1 cellular context compared by ENCODE assay signal in genomic region chr14:93332032-93332852, GRCh38.
A peak's percentile ranks its signal among the peaks of the same experiment; 100 is the strongest.
TF ChIP-seq lines count a peak whose summit lies in the region.

No MANE protein-coding gene starts in this region.

TF ChIP-seq in HEK293, 187 proteins besides CTCF, POLR2A, EP300 and RAD21 (continued from another document and continues in another):
- TF ChIP-seq ZBTB26 (tag by site-specific recombination; optimal IDR thresholded peaks at IDR 0.05), result peak; percentile 83
- no peak for TF ChIP-seq YY1 (tag by site-specific recombination; IDR thresholded peaks at IDR 0.05)
- TF ChIP-seq ZNF843 (tag by site-specific recombination; IDR thresholded peaks at IDR 0.05), result no peak
- no peak for TF ChIP-seq ZNF544 (tag by site-specific recombination; IDR thresholded peaks at IDR 0.05)
- no peak for TF ChIP-seq ZNF155 (tag by site-specific recombination; IDR thresholded peaks at IDR 0.05)
- TF ChIP-seq KLF1 (tag by site-specific recombination; IDR thresholded peaks at IDR 0.05), result no peak
- no peak for TF ChIP-seq ZNF423 (tag by site-specific recombination; IDR thresholded peaks at IDR 0.05)
- no peak for TF ChIP-seq ELK4 (IDR thresholded peaks at IDR 0.05; ENCODE audit: borderline replicate concordance, low read depth, low read length)
- no peak for TF ChIP-seq ZNF211 (tag by site-specific recombination; IDR thresholded peaks at IDR 0.05; ENCODE audit: low read depth)
- TF ChIP-seq MYNN (tag by site-specific recombination; IDR thresholded peaks at IDR 0.05; ENCODE audit: borderline replicate concordance), result no peak
- no peak for TF ChIP-seq ZNF639 (tag by site-specific recombination; IDR thresholded peaks at IDR 0.05)
- TF ChIP-seq ZNF354C (tag by site-specific recombination; IDR thresholded peaks at IDR 0.05; ENCODE audit: borderline replicate concordance, low read depth), result no peak
- no peak for TF ChIP-seq ZNF112 (tag by site-specific recombination; IDR thresholded peaks at IDR 0.05)
- TF ChIP-seq ZNF138 (tag by site-specific recombination; IDR thresholded peaks at IDR 0.05; ENCODE audit: borderline replicate concordance), result no peak
- TF ChIP-seq ZNF280D (tag by site-specific recombination; IDR thresholded peaks at IDR 0.05), result no peak
- TF ChIP-seq INSM2 (tag by site-specific recombination; IDR thresholded peaks at IDR 0.05), result no peak
- TF ChIP-seq KLF9 (tag by site-specific recombination; IDR thresholded peaks at IDR 0.05; ENCODE audit: low read depth), result 0 out of 2 replicates have a peak, but pooled peaks have one; percentile 41
- no peak for TF ChIP-seq ZNF18 (tag by site-specific recombination; IDR thresholded peaks at IDR 0.05)
- TF ChIP-seq ZNF398 (tag by site-specific recombination; IDR thresholded peaks at IDR 0.05), result no peak
- TF ChIP-seq BCL11A (tag by site-specific recombination; IDR thresholded peaks at IDR 0.05; ENCODE audit: low read depth), result no peak
- TF ChIP-seq ZNF202 (tag by site-specific recombination; IDR thresholded peaks at IDR 0.05; ENCODE audit: borderline replicate concordance), result no peak
- no peak for TF ChIP-seq ZNF292 (tag by site-specific recombination; IDR thresholded peaks at IDR 0.05; ENCODE audit: borderline replicate concordance, low read depth)
- TF ChIP-seq IKZF3 (tag by site-specific recombination; IDR thresholded peaks at IDR 0.05), result no peak
- no peak for TF ChIP-seq ZNF558 (tag by site-specific recombination; IDR thresholded peaks at IDR 0.05)
- no peak for TF ChIP-seq ZNF529 (tag by site-specific recombination; IDR thresholded peaks at IDR 0.05; ENCODE audit: insufficient replicate concordance)
- peak; percentile 60; the same call in 1 of the 2 replicates for TF ChIP-seq ZBTB20 (tag by site-specific recombination; IDR thresholded peaks at IDR 0.05)
- no peak for TF ChIP-seq GFI1B (tag by site-specific recombination; IDR thresholded peaks at IDR 0.05)
- no peak for TF ChIP-seq ZNF76 (tag by site-specific recombination; IDR thresholded peaks at IDR 0.05; ENCODE audit: borderline replicate concordance, low read depth)
- TF ChIP-seq ZNF169 (tag by site-specific recombination; IDR thresholded peaks at IDR 0.05), result no peak
- TF ChIP-seq TSHZ1 (tag by site-specific recombination; IDR thresholded peaks at IDR 0.05; ENCODE audit: borderline replicate concordance), result no peak
- no peak for TF ChIP-seq ZSCAN4 (tag by site-specific recombination; IDR thresholded peaks at IDR 0.05)
- TF ChIP-seq ZNF548 (tag by site-specific recombination; IDR thresholded peaks at IDR 0.05), result no peak
- TF ChIP-seq ZNF426 (tag by site-specific recombination; IDR thresholded peaks at IDR 0.05), result no peak
- TF ChIP-seq KLF17 (tag by site-specific recombination; IDR thresholded peaks at IDR 0.05), result no peak
- peak; percentile 61; the same call in 1 of the 2 replicates for TF ChIP-seq EGR2 (tag by site-specific recombination; IDR thresholded peaks at IDR 0.05; ENCODE audit: low read depth)
- TF ChIP-seq ZNF248 (tag by site-specific recombination; IDR thresholded peaks at IDR 0.05), result no peak
- TF ChIP-seq ZFP37 (tag by site-specific recombination; IDR thresholded peaks at IDR 0.05), result no peak; the same call in 1 of the 2 replicates
- TF ChIP-seq ATF2 (tag by site-specific recombination; IDR thresholded peaks at IDR 0.05; ENCODE audit: low read depth), result no peak
- no peak for TF ChIP-seq ZNF837 (tag by site-specific recombination; IDR thresholded peaks at IDR 0.05)
- TF ChIP-seq ZNF514 (tag by site-specific recombination; IDR thresholded peaks at IDR 0.05), result no peak
- no peak for TF ChIP-seq ZNF140 (tag by site-specific recombination; IDR thresholded peaks at IDR 0.05)
- TF ChIP-seq SP3 (tag by site-specific recombination; IDR thresholded peaks at IDR 0.05), result no peak
- peak; percentile 77 for TF ChIP-seq ZFHX2 (tag by site-specific recombination; conservative IDR thresholded peaks at IDR 0.05)
- peak; percentile 60; the same call in 1 of the 2 replicates for TF ChIP-seq KLF16 (tag by site-specific recombination; IDR thresholded peaks at IDR 0.05)
